ENCODE assay signal across 19 cellular contexts in the genomic region with DNA sequence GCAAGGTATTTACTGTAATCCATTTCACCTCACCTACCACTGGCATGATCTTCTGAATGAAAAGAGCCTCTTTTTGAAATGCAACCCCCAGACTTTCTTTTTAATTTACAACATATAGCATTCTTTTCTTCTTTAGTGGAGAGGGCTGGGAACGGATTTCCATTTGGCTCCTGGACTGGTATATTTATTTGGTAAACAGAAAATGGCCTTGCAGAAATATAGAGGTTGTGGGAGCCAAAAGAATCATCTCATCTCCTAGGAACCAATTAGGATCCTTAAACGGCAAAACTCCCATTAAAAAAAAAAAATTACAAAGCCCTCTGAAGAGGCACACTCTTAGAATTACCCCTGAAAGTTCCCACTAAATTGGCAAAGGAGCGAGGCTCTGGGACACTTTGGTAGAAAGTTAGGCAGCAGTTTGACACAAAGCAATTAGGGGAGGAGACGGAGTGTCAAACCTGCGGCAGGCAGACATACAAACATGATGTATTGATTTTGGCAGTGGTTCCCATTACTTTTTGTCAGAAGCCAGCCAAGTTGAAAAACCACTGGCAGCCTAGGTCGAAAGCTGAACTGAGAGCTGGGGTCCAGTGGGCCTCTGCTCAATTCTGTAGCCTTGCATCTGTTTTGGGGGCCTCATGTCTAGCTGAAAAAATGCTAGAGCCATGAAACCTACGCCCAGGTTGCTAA.
DNase-seq lines count a peak whose midpoint lies in the region; ATAC-seq, FAIRE-seq and TF ChIP-seq lines count a peak whose summit lies in the region.
"Had no signal": no experiment of that assay in that cellular context is flagged by ENCODE, and none has a peak within 500 bp of the region (broad histone marks: within the 10 kb centered on the region; RNA-seq: fewer than 3 reads in every experiment).

No MANE protein-coding gene starts in this region.

- peak overlapping the region; percentile 76 for H3K27ac Mint-ChIP-seq in mesothelial cell of epicardium
- H3K27ac Mint-ChIP-seq: CD4-positive, alpha-beta T cell; naive thymus-derived CD4-positive, alpha-beta T cell had no signal

- POLR2A ChIA-PET in K562 (lab: Yijun Ruan, JAX), result interaction anchor here (0.5 to 1.6 kb wide), 6 partner anchors 12 to 867 kb away, joined by 3 to 6 read pairs (median 4); no protein-coding TSS in a partner anchor

- no peaks in the 10 kb centered on the region for H3K27me3 Mint-ChIP-seq in mesothelial cell of epicardium (ENCODE audit: low read depth)

- H3K9ac ChIP-seq in K562 (ENCODE audit: insufficient read depth in 1 of 2, low read depth in 2 of 2, low read length in 2 of 2), result no peak overlapping the region

- CTCF ChIA-PET in K562 (lab: Yijun Ruan, JAX; ENCODE audit: low intra/inter-chr PET ratio), result no interaction called here

- no peaks in the 10 kb centered on the region for H3K9me3 ChIP-seq in K562 (replicated peaks; ENCODE audit: control insufficient read depth, insufficient read depth, low read depth, low read length)
- H3K9me3 ChIP-seq in upper lobe of left lung, result no peaks in the 10 kb centered on the region
- H3K9me3 ChIP-seq in psoas muscle, result no peaks in the 10 kb centered on the region
- H3K9me3 ChIP-seq: A549, SJSA1 had no signal

- H3K4me1 ChIP-seq in K562 (replicated peaks in 1 of 2; ENCODE audit: control insufficient read depth in 2 of 2, insufficient read depth in 2 of 2, low read length in 2 of 2) (no peaks in the 10 kb centered on the region; a peak in 1 of 5 replicates), upper lobe of left lung (peaks cover 0 to 17% (median 2%) of the 10 kb centered on the region in 4 donors), psoas muscle (no peaks in the 10 kb centered on the region)
- H3K4me1 ChIP-seq: A549, SJSA1 had no signal

- no peak for TF ChIP-seq EP300 in K562 (IDR thresholded peaks at IDR 0.05; ENCODE audit: low read length)
- TF ChIP-seq EP300 in upper lobe of left lung (IDR thresholded peaks at IDR 0.05), result no peak

- TF ChIP-seq POLR2A in K562 (conservative IDR thresholded peaks at IDR 0.05) (no peak), upper lobe of left lung (IDR thresholded peaks at IDR 0.05) (no peak)

- WGBS in K562 (ENCODE audit: insufficient coverage, low coverage, missing lambda C conversion rate), result 11% methylated on average over 7 of the region's 7 CpGs
- WGBS in upper lobe of left lung, 2 donors, result 47 to 56% methylated on average over 7 of the region's 7 CpGs
- 60 to 69% (median 63%) methylated on average over 7 of the region's 7 CpGs for WGBS in psoas muscle, 3 donors

- TF ChIP-seq RAD21 in K562 (CRISPR knock-in tag; conservative IDR thresholded peaks at IDR 0.05 in 1 of 2, IDR thresholded peaks at IDR 0.05 in 1 of 2), result no peak

- no peak overlapping the region for H3K4me2 ChIP-seq in K562 (ENCODE audit: insufficient read depth, low read length)
- H3K4me2 ChIP-seq: A549 had no signal

- H3K9me3 Mint-ChIP-seq in mesothelial cell of epicardium, result peaks cover 5% of the 10 kb centered on the region
- H3K9me3 Mint-ChIP-seq: CD4-positive, alpha-beta T cell had no signal

- no peak for ATAC-seq in K562
- ATAC-seq in upper lobe of left lung (ENCODE audit: low FRiP score in 2 of 2), result no peak
- no peak for ATAC-seq in psoas muscle
- ATAC-seq: A549; naive thymus-derived CD4-positive, alpha-beta T cell; right cardiac atrium had no signal

- peaks cover 3 to 15% of the 10 kb centered on the region in 2 experiments; a peak in 2 of 5 replicates for H3K27me3 ChIP-seq in K562 (ENCODE audit: control insufficient read depth in 2 of 2, insufficient read depth in 2 of 2, low read length in 2 of 2)
- H3K27me3 ChIP-seq in upper lobe of left lung, result no peaks in the 10 kb centered on the region
- H3K27me3 ChIP-seq in psoas muscle (ENCODE audit: insufficient read depth in 3 of 3, low read length in 2 of 3), result peaks cover 0 to 4% (median 1%) of the 10 kb centered on the region in 3 donors

- in situ Hi-C loops in K562 (cut with MboI), result no loop called here

- H3K4me3 ChIP-seq in K562, result no peak overlapping the region
- no peak overlapping the region for H3K4me3 ChIP-seq in upper lobe of left lung
- no peak overlapping the region for H3K4me3 ChIP-seq in psoas muscle
- H3K4me3 ChIP-seq: A549, SJSA1 had no signal

- peak overlapping the region; percentile 9 for H3K4me3 Mint-ChIP-seq in mesothelial cell of epicardium
- H3K4me3 Mint-ChIP-seq: CD4-positive, alpha-beta T cell; naive thymus-derived CD4-positive, alpha-beta T cell had no signal

- H3K4me1 Mint-ChIP-seq in mesothelial cell of epicardium, result peaks cover 34% of the 10 kb centered on the region
- H3K4me1 Mint-ChIP-seq: naive thymus-derived CD4-positive, alpha-beta T cell had no signal

- TF ChIP-seq CTCF in K562 (IDR thresholded peaks at IDR 0.05 in 2 of 3, conservative IDR thresholded peaks at IDR 0.05 in 1 of 3; ENCODE audit: insufficient read depth in 2 of 3, low read depth in 1 of 3, low read length in 3 of 3) (no peak), mesothelial cell of epicardium (IDR thresholded peaks at IDR 0.05; ENCODE audit: unreplicated experiment) (no peak), upper lobe of left lung (IDR thresholded peaks at IDR 0.05) (no peak), psoas muscle (IDR thresholded peaks at IDR 0.05) (no peak)

- intact Hi-C loops in K562 (cut with micrococcal nuclease), result no loop called here
- intact Hi-C loops in psoas muscle (cut with DNase I), result no loop called here

- H2AFZ ChIP-seq in K562 (ENCODE audit: low read depth, low read length), result no peak overlapping the region

- peak; percentile 9 for DNase-seq in NCI-H2171 treated with DMSO at 0.1 percent for 48 hours (lab: John Stamatoyannopoulos, UW)
- DNase-seq in NCI-H2171 (lab: John Stamatoyannopoulos, UW), result no peak
- no peak for DNase-seq in K562 (ENCODE audit: extremely low read depth in 1 of 4, low spot score in 3 of 4)
- DNase-seq in mesothelial cell of epicardium (ENCODE audit: low spot score in 2 of 2, unreplicated experiment in 2 of 2), result no peak
- DNase-seq in upper lobe of left lung, result no peak
- DNase-seq in T-helper 1 cell, result no peak
- no peak for DNase-seq in cortex of kidney (lab: John Stamatoyannopoulos, UW)
- no peak for DNase-seq in psoas muscle
- DNase-seq: activated CD4-positive, alpha-beta T cell treated with anti-CD3 and anti-CD28 coated beads, Interleukin-2, amount 50 U/mL, for 48 hours; CD4-positive, alpha-beta T cell; head of caudate nucleus; KG1; naive thymus-derived CD4-positive, alpha-beta T cell; NCI-H1694 treated with DMSO at 0.1 percent for 48 hours; right cardiac atrium; stimulated activated CD4-positive, alpha-beta T cell treated with anti-CD3 and anti-CD28 coated beads, Interleukin-4, amount 100 ng/mL, for 4 hours had no signal

- H3K9me1 ChIP-seq in K562 (ENCODE audit: control insufficient read depth, insufficient read depth, low read length), result no peaks in the 10 kb centered on the region

- H3K79me2 ChIP-seq in K562 (ENCODE audit: control insufficient read depth, insufficient read depth, low read length), result no peaks in the 10 kb centered on the region

- H4K20me1 ChIP-seq in K562 (replicated peaks; ENCODE audit: control insufficient read depth, insufficient read depth, low read length), result no peaks in the 10 kb centered on the region

- BruUV-seq in K562 (replicated peaks; lab: Mats Ljungman, UMichigan), result no TSS peak

- H3K27ac ChIP-seq in K562 (ENCODE audit: extremely low read depth, low read depth, low read length), result no peak overlapping the region
- peak overlapping the region in 3 of 4 donors; percentile 46 to 78 (median 67) for H3K27ac ChIP-seq in upper lobe of left lung
- H3K27ac ChIP-seq in psoas muscle, result no peak overlapping the region
- H3K27ac ChIP-seq: A549, SJSA1 had no signal

- H3K36me3 ChIP-seq in K562 (ENCODE audit: control insufficient read depth, insufficient read depth, low read length), result no peaks in the 10 kb centered on the region
- no peaks in the 10 kb centered on the region for H3K36me3 ChIP-seq in upper lobe of left lung
- H3K36me3 ChIP-seq in psoas muscle (ENCODE audit: insufficient read depth in 1 of 2, low read depth in 1 of 2), result no peaks in the 10 kb centered on the region
- H3K36me3 ChIP-seq: SJSA1 had no signal

- FAIRE-seq in K562 (lab: Jason Lieb, UNC), result no peak
- FAIRE-seq: A549, G401.6 had no signal

- H3K36me3 Mint-ChIP-seq in mesothelial cell of epicardium, result no peaks in the 10 kb centered on the region
- H3K36me3 Mint-ChIP-seq: naive thymus-derived CD4-positive, alpha-beta T cell had no signal

TF ChIP-seq in K562, 482 proteins besides CTCF, POLR2A, EP300 and RAD21:
- peak; percentile 21 for TF ChIP-seq MEIS2 (IDR thresholded peaks at IDR 0.05; ENCODE audit: partially characterized antibody)
- TF ChIP-seq, protein P1, sequence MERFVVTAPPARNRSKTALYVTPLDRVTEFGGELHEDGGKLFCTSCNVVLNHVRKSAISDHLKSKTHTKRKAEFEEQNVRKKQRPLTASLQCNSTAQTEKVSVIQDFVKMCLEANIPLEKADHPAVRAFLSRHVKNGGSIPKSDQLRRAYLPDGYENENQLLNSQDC (CRISPR knock-in tag; IDR thresholded peaks at IDR 0.05), result no peak

Comparison
In these comparisons a context has a peak if more than half of its experiments do, and no peak if none do; other contexts are left out.
1. H3K27ac ChIP-seq: peak in upper lobe of left lung (3 of 4); none in K562 (single experiment) and psoas muscle (single experiment).